ENCODE assay signal across 8 cellular contexts in the genomic region with DNA sequence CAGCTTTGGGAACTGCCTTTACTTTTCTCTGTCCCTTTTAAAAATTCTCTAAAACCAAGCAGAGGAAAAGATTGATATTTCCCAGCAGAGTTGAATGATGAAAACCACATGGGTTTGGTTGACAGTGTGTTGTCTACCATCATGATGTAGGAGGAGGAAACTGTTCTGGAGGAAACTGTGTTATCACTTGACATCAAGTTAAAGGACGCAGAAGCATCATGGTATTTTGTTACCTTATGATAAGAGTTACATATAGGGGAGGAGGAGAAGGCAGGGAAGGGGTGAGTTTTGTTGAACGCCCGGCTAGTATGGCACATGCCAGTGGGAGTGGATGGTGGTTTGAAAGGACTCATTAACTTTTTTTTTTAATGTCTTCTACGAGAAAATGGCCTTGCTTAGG. TPM values are rescaled to one million over a fixed set of nuclear protein-coding genes. Genes with fewer than 3 reads are reported as not detected.
DNase-seq lines count a peak whose midpoint lies in the region; ATAC-seq and TF ChIP-seq lines count a peak whose summit lies in the region.

No MANE protein-coding gene starts in this region.

- peaks cover 12% of the 10 kb centered on the region for H3K4me1 Mint-ChIP-seq in CD14-positive monocyte
- H3K4me1 Mint-ChIP-seq in central memory CD8-positive, alpha-beta T cell = peaks cover 12% of the 10 kb centered on the region

- peak overlapping the region; percentile 74 for H3K9ac ChIP-seq in neural cell (ENCODE audit: low read length)

- no peaks in the 10 kb centered on the region for H3K9me3 ChIP-seq in neural cell (ENCODE audit: low read length)

- H3K79me2 ChIP-seq in neural cell (replicated peaks; ENCODE audit: insufficient read depth, low read length) = no peaks in the 10 kb centered on the region

- peaks cover 0 to 1% (median 1%) of the 10 kb centered on the region in 3 donors for H3K27me3 Mint-ChIP-seq in CD14-positive monocyte (ENCODE audit: low read depth in 3 of 3)
- peaks cover 11% of the 10 kb centered on the region for H3K27me3 Mint-ChIP-seq in central memory CD8-positive, alpha-beta T cell

- H3K4me3 Mint-ChIP-seq in CD14-positive monocyte = peak overlapping the region; percentile 88 to 93
- H3K4me3 Mint-ChIP-seq in central memory CD8-positive, alpha-beta T cell = peak overlapping the region; percentile 79

- no peak for ATAC-seq in central memory CD8-positive, alpha-beta T cell (replicated peaks; ENCODE audit: extremely low read depth, poor library complexity, severe bottlenecking)
- ATAC-seq in HG02970 (IDR thresholded peaks at IDR 0.05; ENCODE audit: low FRiP score, unreplicated experiment) = no peak

- H3K9me3 Mint-ChIP-seq in CD14-positive monocyte = no peaks in the 10 kb centered on the region
- H3K9me3 Mint-ChIP-seq in central memory CD8-positive, alpha-beta T cell = no peaks in the 10 kb centered on the region

- H3K4me2 ChIP-seq in neural cell (ENCODE audit: low read length) = no peak overlapping the region

- peak overlapping the region; percentile 76 for H3K4me3 ChIP-seq in neural cell (ENCODE audit: low read length)

- H3K9me2 ChIP-seq in neural cell (ENCODE audit: insufficient read depth, low read length) = no peaks in the 10 kb centered on the region

- in situ Hi-C loops in KBM-7 (cut with MboI; ENCODE audit: low pct_unique_long_range_greater_than_20kb, low sequenced_read_pairs) = no loop called here

- H3F3A ChIP-seq in neural cell (ENCODE audit: insufficient read depth, low read length, poor library complexity, severe bottlenecking) = no peaks in the 10 kb centered on the region

- no peak for TF ChIP-seq CTCF in CD14-positive monocyte (IDR thresholded peaks at IDR 0.05)
- no peak for TF ChIP-seq CTCF in neural cell (IDR thresholded peaks at IDR 0.05; ENCODE audit: poor library complexity, severe bottlenecking)

- H3K27me3 ChIP-seq in neural cell (ENCODE audit: insufficient read depth, low read depth, low read length) = no peaks in the 10 kb centered on the region

- no peak for TF ChIP-seq RAD21 in neural cell (conservative IDR thresholded peaks at IDR 0.05)

- no peaks in the 10 kb centered on the region for H3K36me3 ChIP-seq in neural cell (ENCODE audit: insufficient read depth, low read length)

- H3K36me3 Mint-ChIP-seq in CD14-positive monocyte = no peaks in the 10 kb centered on the region
- no peaks in the 10 kb centered on the region for H3K36me3 Mint-ChIP-seq in central memory CD8-positive, alpha-beta T cell (ENCODE audit: insufficient read depth)

- intact Hi-C loops in CD14-positive monocyte (cut with micrococcal nuclease) = no loop called here

- no peak for TF ChIP-seq EP300 in neural cell (conservative IDR thresholded peaks at IDR 0.05; ENCODE audit: poor library complexity, severe bottlenecking)

- DNase-seq in CD14-positive monocyte (ENCODE audit: low spot score) (no peak), KBM-7 (peak; percentile 35), NCI-H510A (lab: John Stamatoyannopoulos, UW) (no peak), middle frontal gyrus (ENCODE audit: extremely low spot score, low spot score) (no peak), UCSD-AML1 (lab: John Stamatoyannopoulos, UW; ENCODE audit: unreplicated experiment) (no peak)
- no peak for DNase-seq in central memory CD8-positive, alpha-beta T cell (ENCODE audit: low spot score in 2 of 2)

- H4K20me1 ChIP-seq in neural cell (ENCODE audit: insufficient read depth) = no peaks in the 10 kb centered on the region

- H2AFZ ChIP-seq in neural cell (ENCODE audit: low read depth, low read length) = peak overlapping the region; percentile 97

- H3K27ac Mint-ChIP-seq in CD14-positive monocyte = no peak overlapping the region
- peak overlapping the region; percentile 26 for H3K27ac Mint-ChIP-seq in central memory CD8-positive, alpha-beta T cell (ENCODE audit: low read depth)

- H3K27ac ChIP-seq in neural cell (ENCODE audit: low read length) = peak overlapping the region; percentile 45

TF ChIP-seq in neural cell, 6 proteins besides CTCF, POLR2A, EP300 and RAD21:
- TF ChIP-seq, protein P1, sequence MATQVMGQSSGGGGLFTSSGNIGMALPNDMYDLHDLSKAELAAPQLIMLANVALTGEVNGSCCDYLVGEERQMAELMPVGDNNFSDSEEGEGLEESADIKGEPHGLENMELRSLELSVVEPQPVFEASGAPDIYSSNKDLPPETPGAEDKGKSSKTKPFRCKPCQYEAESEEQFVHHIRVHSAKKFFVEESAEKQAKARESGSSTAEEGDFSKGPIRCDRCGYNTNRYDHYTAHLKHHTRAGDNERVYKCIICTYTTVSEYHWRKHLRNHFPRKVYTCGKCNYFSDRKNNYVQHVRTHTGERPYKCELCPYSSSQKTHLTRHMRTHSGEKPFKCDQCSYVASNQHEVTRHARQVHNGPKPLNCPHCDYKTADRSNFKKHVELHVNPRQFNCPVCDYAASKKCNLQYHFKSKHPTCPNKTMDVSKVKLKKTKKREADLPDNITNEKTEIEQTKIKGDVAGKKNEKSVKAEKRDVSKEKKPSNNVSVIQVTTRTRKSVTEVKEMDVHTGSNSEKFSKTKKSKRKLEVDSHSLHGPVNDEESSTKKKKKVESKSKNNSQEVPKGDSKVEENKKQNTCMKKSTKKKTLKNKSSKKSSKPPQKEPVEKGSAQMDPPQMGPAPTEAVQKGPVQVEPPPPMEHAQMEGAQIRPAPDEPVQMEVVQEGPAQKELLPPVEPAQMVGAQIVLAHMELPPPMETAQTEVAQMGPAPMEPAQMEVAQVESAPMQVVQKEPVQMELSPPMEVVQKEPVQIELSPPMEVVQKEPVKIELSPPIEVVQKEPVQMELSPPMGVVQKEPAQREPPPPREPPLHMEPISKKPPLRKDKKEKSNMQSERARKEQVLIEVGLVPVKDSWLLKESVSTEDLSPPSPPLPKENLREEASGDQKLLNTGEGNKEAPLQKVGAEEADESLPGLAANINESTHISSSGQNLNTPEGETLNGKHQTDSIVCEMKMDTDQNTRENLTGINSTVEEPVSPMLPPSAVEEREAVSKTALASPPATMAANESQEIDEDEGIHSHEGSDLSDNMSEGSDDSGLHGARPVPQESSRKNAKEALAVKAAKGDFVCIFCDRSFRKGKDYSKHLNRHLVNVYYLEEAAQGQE (IDR thresholded peaks at IDR 0.05; ENCODE audit: borderline replicate concordance) = no peak
- TF ChIP-seq MXI1 (conservative IDR thresholded peaks at IDR 0.05; ENCODE audit: poor library complexity, severe bottlenecking) (no peak), EZH2 (IDR thresholded peaks at IDR 0.05; ENCODE audit: borderline replicate concordance, insufficient read depth, low read length, poor library complexity, severe bottlenecking) (no peak), POLR2AphosphoS5 (IDR thresholded peaks at IDR 0.05) (no peak), SMC3 (conservative IDR thresholded peaks at IDR 0.05; ENCODE audit: poor library complexity) (no peak), TAF1 (IDR thresholded peaks at IDR 0.05; ENCODE audit: low read depth) (no peak)

RNA-seq across cellular contexts. Expression of a gene that starts 0.9 kb away (rescaled TPM):
- polyA plus RNA-seq in CD14-positive monocyte (under 1 TPM; 0.10 to 0.26 TPM), neural cell (7.1 and 8.6 TPM in 2 replicates)
- polyA minus RNA-seq in neural cell = 4.6 and 5.9 TPM in 2 replicates
